8 cellular contexts compared by ENCODE assay signal in the genomic region with DNA sequence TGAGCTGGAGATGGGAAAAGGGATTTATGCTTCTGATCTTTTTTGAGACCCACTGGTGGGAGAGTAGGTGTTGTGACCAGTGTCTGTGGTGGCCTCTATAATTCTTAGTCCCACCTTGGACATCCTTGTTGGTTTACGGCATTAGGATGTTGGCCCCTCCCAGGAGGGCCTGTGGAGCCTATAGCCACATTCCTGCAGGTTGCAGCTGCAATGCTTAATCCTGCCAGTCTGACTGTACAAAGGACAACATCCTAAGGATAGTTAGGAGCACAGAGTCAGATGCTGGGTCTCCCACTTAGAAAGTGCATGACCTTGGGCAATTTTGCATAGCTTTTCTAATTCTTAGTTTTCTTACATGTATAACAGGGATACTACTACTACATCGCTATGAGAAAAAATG.
DNase-seq lines count a peak whose midpoint lies in the region; TF ChIP-seq lines count a peak whose summit lies in the region.
"Had no signal": no experiment of that assay in that cellular context is flagged by ENCODE, and none has a peak within 500 bp of the region (broad histone marks: within the 10 kb centered on the region; RNA-seq: fewer than 3 reads in every experiment).

No MANE protein-coding gene starts in this region.

- H3K36me3 Mint-ChIP-seq in chondrocyte (ENCODE audit: low read depth) (peaks cover 4% of the 10 kb centered on the region), osteocyte (ENCODE audit: unreplicated experiment) (peaks cover 10% of the 10 kb centered on the region)

- H3K27ac Mint-ChIP-seq in chondrocyte (ENCODE audit: unreplicated experiment) (peak overlapping the region; percentile 75), osteocyte (ENCODE audit: unreplicated experiment) (peak overlapping the region; percentile 94)

- TF ChIP-seq CTCF in chondrocyte (IDR thresholded peaks at IDR 0.05) (no peak), osteocyte (IDR thresholded peaks at IDR 0.05) (no peak)

- H3K4me3 Mint-ChIP-seq in chondrocyte (ENCODE audit: unreplicated experiment) (no peak overlapping the region), osteocyte (ENCODE audit: unreplicated experiment) (no peak overlapping the region)

- H3K4me1 Mint-ChIP-seq in chondrocyte (ENCODE audit: low read depth) (peaks cover 48% of the 10 kb centered on the region), osteocyte (ENCODE audit: unreplicated experiment) (peaks cover 61% of the 10 kb centered on the region)

- DNase-seq in Daoy (ENCODE audit: low read depth) = peak; percentile 43
- peak; percentile 14 for DNase-seq in NCI-H226
- DNase-seq in chondrocyte (ENCODE audit: low spot score) = no peak
- DNase-seq in osteocyte (ENCODE audit: extremely low spot score, unreplicated experiment) = no peak
- no peak for DNase-seq in NCI-H1930 (lab: John Stamatoyannopoulos, UW)
- no peak for DNase-seq in NCI-H187 treated with DMSO at 0.1 percent for 48 hours (lab: John Stamatoyannopoulos, UW)
- DNase-seq in NCI-H2196 treated with DMSO at 0.1 percent for 48 hours (lab: John Stamatoyannopoulos, UW; ENCODE audit: unreplicated experiment) = no peak
- DNase-seq: NCI-H2227 treated with DMSO at 0.1 percent for 48 hours had no signal

- H3K9me3 Mint-ChIP-seq in chondrocyte (ENCODE audit: low read depth) (peaks cover 5% of the 10 kb centered on the region), osteocyte (ENCODE audit: unreplicated experiment) (peaks cover 8% of the 10 kb centered on the region)

- H3K27me3 Mint-ChIP-seq in chondrocyte (ENCODE audit: low read depth) (no peaks in the 10 kb centered on the region), osteocyte (ENCODE audit: unreplicated experiment) (no peaks in the 10 kb centered on the region)

Comparison
In these comparisons a context has a peak if more than half of its experiments do, and no peak if none do; other contexts are left out.
1. DNase-seq: peak in Daoy (single experiment) and NCI-H226 (single experiment); none in chondrocyte (single experiment), osteocyte (single experiment), NCI-H1930 (0 of 2), NCI-H187 treated with DMSO at 0.1 percent for 48 hours (single experiment) and NCI-H2196 treated with DMSO at 0.1 percent for 48 hours (single experiment).